In the genomic region with DNA sequence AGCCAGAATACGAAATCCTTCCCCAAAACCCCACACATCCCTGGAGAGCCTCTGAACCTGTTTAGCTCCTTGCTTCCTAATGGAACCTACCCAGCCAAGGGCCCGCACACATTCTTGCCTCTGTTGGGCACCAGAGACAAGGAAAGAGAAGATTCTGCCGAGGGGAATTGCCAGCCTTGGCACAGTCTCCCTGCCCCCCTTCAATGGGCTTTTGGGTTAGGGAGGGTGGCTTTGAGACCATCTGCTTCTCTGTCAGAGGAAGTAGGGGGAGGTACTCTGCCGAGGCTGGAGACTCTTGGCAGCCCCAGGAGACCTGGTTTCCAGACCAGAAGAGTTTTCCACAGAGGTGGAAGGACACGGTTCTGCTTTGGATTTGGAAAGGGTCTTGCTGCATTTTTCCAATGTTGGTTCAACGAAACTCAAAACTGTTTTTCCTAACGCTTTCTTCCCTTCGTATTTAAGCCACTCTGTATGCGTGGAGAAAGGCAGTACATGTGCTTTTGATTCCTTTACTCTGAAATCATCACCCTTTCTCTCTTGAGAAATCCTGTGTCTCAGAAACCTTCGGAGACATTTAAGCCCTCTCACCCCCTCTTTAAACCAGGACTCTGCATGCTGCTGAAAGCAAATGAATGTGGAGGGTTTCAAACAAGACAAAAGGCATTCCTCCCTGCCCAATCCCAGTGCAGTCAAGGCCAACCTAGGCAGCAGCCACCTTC, we compare ENCODE assay signal across 1 cellular context.
TF ChIP-seq lines count a peak whose summit lies in the region.

No MANE protein-coding gene starts in this region.

TF ChIP-seq in GM23338, 12 proteins besides CTCF, POLR2A, EP300 and RAD21 (continued from another document):
- TF ChIP-seq, protein P1, sequence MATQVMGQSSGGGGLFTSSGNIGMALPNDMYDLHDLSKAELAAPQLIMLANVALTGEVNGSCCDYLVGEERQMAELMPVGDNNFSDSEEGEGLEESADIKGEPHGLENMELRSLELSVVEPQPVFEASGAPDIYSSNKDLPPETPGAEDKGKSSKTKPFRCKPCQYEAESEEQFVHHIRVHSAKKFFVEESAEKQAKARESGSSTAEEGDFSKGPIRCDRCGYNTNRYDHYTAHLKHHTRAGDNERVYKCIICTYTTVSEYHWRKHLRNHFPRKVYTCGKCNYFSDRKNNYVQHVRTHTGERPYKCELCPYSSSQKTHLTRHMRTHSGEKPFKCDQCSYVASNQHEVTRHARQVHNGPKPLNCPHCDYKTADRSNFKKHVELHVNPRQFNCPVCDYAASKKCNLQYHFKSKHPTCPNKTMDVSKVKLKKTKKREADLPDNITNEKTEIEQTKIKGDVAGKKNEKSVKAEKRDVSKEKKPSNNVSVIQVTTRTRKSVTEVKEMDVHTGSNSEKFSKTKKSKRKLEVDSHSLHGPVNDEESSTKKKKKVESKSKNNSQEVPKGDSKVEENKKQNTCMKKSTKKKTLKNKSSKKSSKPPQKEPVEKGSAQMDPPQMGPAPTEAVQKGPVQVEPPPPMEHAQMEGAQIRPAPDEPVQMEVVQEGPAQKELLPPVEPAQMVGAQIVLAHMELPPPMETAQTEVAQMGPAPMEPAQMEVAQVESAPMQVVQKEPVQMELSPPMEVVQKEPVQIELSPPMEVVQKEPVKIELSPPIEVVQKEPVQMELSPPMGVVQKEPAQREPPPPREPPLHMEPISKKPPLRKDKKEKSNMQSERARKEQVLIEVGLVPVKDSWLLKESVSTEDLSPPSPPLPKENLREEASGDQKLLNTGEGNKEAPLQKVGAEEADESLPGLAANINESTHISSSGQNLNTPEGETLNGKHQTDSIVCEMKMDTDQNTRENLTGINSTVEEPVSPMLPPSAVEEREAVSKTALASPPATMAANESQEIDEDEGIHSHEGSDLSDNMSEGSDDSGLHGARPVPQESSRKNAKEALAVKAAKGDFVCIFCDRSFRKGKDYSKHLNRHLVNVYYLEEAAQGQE (IDR thresholded peaks at IDR 0.05; ENCODE audit: unreplicated experiment), result no peak
- TF ChIP-seq NANOG (IDR thresholded peaks at IDR 0.05; ENCODE audit: borderline replicate concordance) (no peak), ZNF331 (CRISPR knock-in tag; IDR thresholded peaks at IDR 0.05; ENCODE audit: low read depth) (no peak), CREB1 (CRISPR knock-in tag; IDR thresholded peaks at IDR 0.05; ENCODE audit: low read depth) (no peak), JUNB (IDR thresholded peaks at IDR 0.05; ENCODE audit: unreplicated experiment) (no peak), STAT1 (IDR thresholded peaks at IDR 0.05; ENCODE audit: unreplicated experiment) (no peak)
- TF ChIP-seq, protein P2, sequence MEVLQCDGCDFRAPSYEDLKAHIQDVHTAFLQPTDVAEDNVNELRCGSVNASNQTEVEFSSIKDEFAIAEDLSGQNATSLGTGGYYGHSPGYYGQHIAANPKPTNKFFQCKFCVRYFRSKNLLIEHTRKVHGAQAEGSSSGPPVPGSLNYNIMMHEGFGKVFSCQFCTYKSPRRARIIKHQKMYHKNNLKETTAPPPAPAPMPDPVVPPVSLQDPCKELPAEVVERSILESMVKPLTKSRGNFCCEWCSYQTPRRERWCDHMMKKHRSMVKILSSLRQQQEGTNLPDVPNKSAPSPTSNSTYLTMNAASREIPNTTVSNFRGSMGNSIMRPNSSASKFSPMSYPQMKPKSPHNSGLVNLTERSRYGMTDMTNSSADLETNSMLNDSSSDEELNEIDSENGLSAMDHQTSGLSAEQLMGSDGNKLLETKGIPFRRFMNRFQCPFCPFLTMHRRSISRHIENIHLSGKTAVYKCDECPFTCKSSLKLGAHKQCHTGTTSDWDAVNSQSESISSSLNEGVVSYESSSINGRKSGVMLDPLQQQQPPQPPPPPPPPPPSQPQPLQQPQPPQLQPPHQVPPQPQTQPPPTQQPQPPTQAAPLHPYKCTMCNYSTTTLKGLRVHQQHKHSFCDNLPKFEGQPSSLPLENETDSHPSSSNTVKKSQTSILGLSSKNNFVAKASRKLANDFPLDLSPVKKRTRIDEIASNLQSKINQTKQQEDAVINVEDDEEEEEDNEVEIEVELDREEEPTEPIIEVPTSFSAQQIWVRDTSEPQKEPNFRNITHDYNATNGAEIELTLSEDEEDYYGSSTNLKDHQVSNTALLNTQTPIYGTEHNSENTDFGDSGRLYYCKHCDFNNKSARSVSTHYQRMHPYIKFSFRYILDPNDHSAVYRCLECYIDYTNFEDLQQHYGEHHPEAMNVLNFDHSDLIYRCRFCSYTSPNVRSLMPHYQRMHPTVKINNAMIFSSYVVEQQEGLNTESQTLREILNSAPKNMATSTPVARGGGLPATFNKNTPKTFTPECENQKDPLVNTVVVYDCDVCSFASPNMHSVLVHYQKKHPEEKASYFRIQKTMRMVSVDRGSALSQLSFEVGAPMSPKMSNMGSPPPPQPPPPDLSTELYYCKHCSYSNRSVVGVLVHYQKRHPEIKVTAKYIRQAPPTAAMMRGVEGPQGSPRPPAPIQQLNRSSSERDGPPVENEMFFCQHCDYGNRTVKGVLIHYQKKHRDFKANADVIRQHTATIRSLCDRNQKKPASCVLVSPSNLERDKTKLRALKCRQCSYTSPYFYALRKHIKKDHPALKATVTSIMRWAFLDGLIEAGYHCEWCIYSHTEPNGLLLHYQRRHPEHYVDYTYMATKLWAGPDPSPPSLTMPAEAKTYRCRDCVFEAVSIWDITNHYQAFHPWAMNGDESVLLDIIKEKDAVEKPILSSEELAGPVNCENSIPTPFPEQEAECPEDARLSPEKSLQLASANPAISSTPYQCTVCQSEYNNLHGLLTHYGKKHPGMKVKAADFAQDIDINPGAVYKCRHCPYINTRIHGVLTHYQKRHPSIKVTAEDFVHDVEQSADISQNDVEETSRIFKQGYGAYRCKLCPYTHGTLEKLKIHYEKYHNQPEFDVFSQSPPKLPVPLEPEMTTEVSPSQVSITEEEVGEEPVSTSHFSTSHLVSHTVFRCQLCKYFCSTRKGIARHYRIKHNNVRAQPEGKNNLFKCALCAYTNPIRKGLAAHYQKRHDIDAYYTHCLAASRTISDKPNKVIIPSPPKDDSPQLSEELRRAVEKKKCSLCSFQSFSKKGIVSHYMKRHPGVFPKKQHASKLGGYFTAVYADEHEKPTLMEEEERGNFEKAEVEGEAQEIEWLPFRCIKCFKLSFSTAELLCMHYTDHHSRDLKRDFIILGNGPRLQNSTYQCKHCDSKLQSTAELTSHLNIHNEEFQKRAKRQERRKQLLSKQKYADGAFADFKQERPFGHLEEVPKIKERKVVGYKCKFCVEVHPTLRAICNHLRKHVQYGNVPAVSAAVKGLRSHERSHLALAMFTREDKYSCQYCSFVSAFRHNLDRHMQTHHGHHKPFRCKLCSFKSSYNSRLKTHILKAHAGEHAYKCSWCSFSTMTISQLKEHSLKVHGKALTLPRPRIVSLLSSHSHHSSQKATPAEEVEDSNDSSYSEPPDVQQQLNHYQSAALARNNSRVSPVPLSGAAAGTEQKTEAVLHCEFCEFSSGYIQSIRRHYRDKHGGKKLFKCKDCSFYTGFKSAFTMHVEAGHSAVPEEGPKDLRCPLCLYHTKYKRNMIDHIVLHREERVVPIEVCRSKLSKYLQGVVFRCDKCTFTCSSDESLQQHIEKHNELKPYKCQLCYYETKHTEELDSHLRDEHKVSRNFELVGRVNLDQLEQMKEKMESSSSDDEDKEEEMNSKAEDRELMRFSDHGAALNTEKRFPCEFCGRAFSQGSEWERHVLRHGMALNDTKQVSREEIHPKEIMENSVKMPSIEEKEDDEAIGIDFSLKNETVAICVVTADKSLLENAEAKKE (CRISPR knock-in tag; IDR thresholded peaks at IDR 0.05), result no peak
